In genomic region chr2:238063414-238064189, GRCh38 we compare ENCODE assay signal across 17 cellular contexts. TPM values are rescaled to one million over a fixed set of nuclear protein-coding genes. Genes with fewer than 3 reads are reported as not detected.
DNase-seq lines count a peak whose midpoint lies in the region; ATAC-seq and TF ChIP-seq lines count a peak whose summit lies in the region.
"Had no signal": no experiment of that assay in that cellular context is flagged by ENCODE, and none has a peak within 500 bp of the region (broad histone marks: within the 10 kb centered on the region; RNA-seq: fewer than 3 reads in every experiment).

No MANE protein-coding gene starts in this region.

- no peaks in the 10 kb centered on the region for H3K9me3 ChIP-seq in esophagus muscularis mucosa
- H3K9me3 ChIP-seq: thoracic aorta had no signal

- TF ChIP-seq EP300 in esophagus muscularis mucosa (IDR thresholded peaks at IDR 0.05), result no peak

- intact Hi-C loops in esophagus muscularis mucosa (cut with DNase I), result loop anchor here (5.0 to 10.0 kb wide), 2 partner anchors 96 to 139 kb away; partner anchors contain the start of gene UBE2F

- CTCF ChIA-PET in WTC11 (lab: Charles Lee), result no interaction called here

- peaks cover 19% of the 10 kb centered on the region for H3K9me3 Mint-ChIP-seq in stimulated activated naive CD8-positive, alpha-beta T cell treated with anti-CD3 and anti-CD28 coated beads, Interleukin-15, Interleukin-2, amounts not matched to agents 100 ng/mL and 50 ng/mL, for 24 hours
- H3K9me3 Mint-ChIP-seq in WTC11, result peaks cover 5% of the 10 kb centered on the region
- H3K9me3 Mint-ChIP-seq: dendritic cell treated with granulocyte-macrophage colony-stimulating factor and Interleukin-4, amounts not matched to agents 40 ng/mL and 50 ng/mL, for 4 days had no signal

- no peak for TF ChIP-seq POLR2A in esophagus muscularis mucosa (IDR thresholded peaks at IDR 0.05; ENCODE audit: low read depth)

- TF ChIP-seq CTCF in WTC11 (IDR thresholded peaks at IDR 0.05) (no peak), esophagus muscularis mucosa (IDR thresholded peaks at IDR 0.05) (no peak)

- no peaks in the 10 kb centered on the region for H3K27me3 Mint-ChIP-seq in stimulated activated naive CD8-positive, alpha-beta T cell treated with anti-CD3 and anti-CD28 coated beads, Interleukin-15, Interleukin-2, amounts not matched to agents 100 ng/mL and 50 ng/mL, for 24 hours
- no peaks in the 10 kb centered on the region for H3K27me3 Mint-ChIP-seq in WTC11 (ENCODE audit: low read depth)

- ATAC-seq in stimulated activated naive CD8-positive, alpha-beta T cell treated with anti-CD3 and anti-CD28 coated beads, Interleukin-15, Interleukin-2, amounts not matched to agents 100 U/mL and 50 U/mL, for 24 hours, result no peak
- ATAC-seq in WTC11, result no peak
- ATAC-seq in left lobe of liver, result peak; percentile 35
- no peak for ATAC-seq in HG02763 (IDR thresholded peaks at IDR 0.05; ENCODE audit: unreplicated experiment)
- ATAC-seq: Panc1 had no signal

- H3K4me3 ChIP-seq in esophagus muscularis mucosa, result no peak overlapping the region
- H3K4me3 ChIP-seq: thoracic aorta had no signal

- no peak for DNase-seq in stimulated activated naive CD8-positive, alpha-beta T cell treated with anti-CD3 and anti-CD28 coated beads, Interleukin-15, Interleukin-2, amounts not matched to agents 100 U/mL and 50 U/mL, for 24 hours
- DNase-seq in WTC11 (ENCODE audit: low spot score), result no peak
- DNase-seq in left lobe of liver (ENCODE audit: low spot score), result peak; percentile 79
- no peak for DNase-seq in effector CD8-positive, alpha-beta T cell (lab: John Stamatoyannopoulos, UW)
- no peak for DNase-seq in T-helper 1 cell
- no peak for DNase-seq in esophagus muscularis mucosa (ENCODE audit: extremely low spot score)
- DNase-seq: activated CD4-positive, alpha-beta T cell treated with anti-CD3 and anti-CD28 coated beads, Interleukin-2, amount 50 U/mL, for 48 hours; activated naive CD4-positive, alpha-beta T cell treated with Interleukin-2 at 50 U/mL for 16 hours; mesendoderm; NCI-H187; NCI-H446 treated with DMSO at 0.1 percent for 48 hours; stimulated activated CD4-positive, alpha-beta T cell treated with anti-CD3 and anti-CD28 coated beads, Interleukin-2, amount 100 ng/mL, for 48 hours had no signal

- peaks cover 0 to 38% (median 26%) of the 10 kb centered on the region in 4 donors for H3K36me3 ChIP-seq in esophagus muscularis mucosa
- H3K36me3 ChIP-seq: thoracic aorta had no signal

- peak overlapping the region; percentile 83 for H3K27ac Mint-ChIP-seq in stimulated activated naive CD8-positive, alpha-beta T cell treated with anti-CD3 and anti-CD28 coated beads, Interleukin-15, Interleukin-2, amounts not matched to agents 100 ng/mL and 50 ng/mL, for 24 hours
- peak overlapping the region; percentile 45; the same call in 1 of the 2 replicates for H3K27ac Mint-ChIP-seq in WTC11
- H3K27ac Mint-ChIP-seq: dendritic cell treated with granulocyte-macrophage colony-stimulating factor and Interleukin-4, amounts not matched to agents 40 ng/mL and 50 ng/mL, for 4 days had no signal

- H3K4me3 Mint-ChIP-seq in stimulated activated naive CD8-positive, alpha-beta T cell treated with anti-CD3 and anti-CD28 coated beads, Interleukin-15, Interleukin-2, amounts not matched to agents 100 ng/mL and 50 ng/mL, for 24 hours, result peak overlapping the region; percentile 94
- no peak overlapping the region for H3K4me3 Mint-ChIP-seq in WTC11
- H3K4me3 Mint-ChIP-seq: dendritic cell treated with granulocyte-macrophage colony-stimulating factor and Interleukin-4, amounts not matched to agents 40 ng/mL and 50 ng/mL, for 4 days had no signal

- H3K4me1 Mint-ChIP-seq in stimulated activated naive CD8-positive, alpha-beta T cell treated with anti-CD3 and anti-CD28 coated beads, Interleukin-15, Interleukin-2, amounts not matched to agents 100 ng/mL and 50 ng/mL, for 24 hours (ENCODE audit: low read depth), result peaks cover 80% of the 10 kb centered on the region
- peaks cover 33% of the 10 kb centered on the region for H3K4me1 Mint-ChIP-seq in WTC11

- peaks cover 75% of the 10 kb centered on the region for H3K36me3 Mint-ChIP-seq in stimulated activated naive CD8-positive, alpha-beta T cell treated with anti-CD3 and anti-CD28 coated beads, Interleukin-15, Interleukin-2, amounts not matched to agents 100 ng/mL and 50 ng/mL, for 24 hours (ENCODE audit: low read depth)
- H3K36me3 Mint-ChIP-seq in WTC11, result peaks cover 49% of the 10 kb centered on the region

- H3K27ac ChIP-seq in esophagus muscularis mucosa (replicated peaks in 1 of 4), result no peak overlapping the region
- H3K27ac ChIP-seq: thoracic aorta had no signal

- H3K27me3 ChIP-seq in esophagus muscularis mucosa, result no peaks in the 10 kb centered on the region

- 92% methylated on average over 8 of the region's 8 CpGs for whole genome bisulfite sequencing in esophagus muscularis mucosa

- POLR2A ChIA-PET in WTC11 (lab: Charles Lee), result no interaction called here

- peaks cover 10 to 27% (median 20%) of the 10 kb centered on the region in 4 donors for H3K4me1 ChIP-seq in esophagus muscularis mucosa

TF ChIP-seq in WTC11, 78 proteins besides CTCF, POLR2A, EP300 and RAD21:
- no peak for TF ChIP-seq SP1 (CRISPR knock-in tag; conservative IDR thresholded peaks at IDR 0.05)
- no peak for TF ChIP-seq ZNF416 (CRISPR knock-in tag; IDR thresholded peaks at IDR 0.05)
- TF ChIP-seq, protein P1, sequence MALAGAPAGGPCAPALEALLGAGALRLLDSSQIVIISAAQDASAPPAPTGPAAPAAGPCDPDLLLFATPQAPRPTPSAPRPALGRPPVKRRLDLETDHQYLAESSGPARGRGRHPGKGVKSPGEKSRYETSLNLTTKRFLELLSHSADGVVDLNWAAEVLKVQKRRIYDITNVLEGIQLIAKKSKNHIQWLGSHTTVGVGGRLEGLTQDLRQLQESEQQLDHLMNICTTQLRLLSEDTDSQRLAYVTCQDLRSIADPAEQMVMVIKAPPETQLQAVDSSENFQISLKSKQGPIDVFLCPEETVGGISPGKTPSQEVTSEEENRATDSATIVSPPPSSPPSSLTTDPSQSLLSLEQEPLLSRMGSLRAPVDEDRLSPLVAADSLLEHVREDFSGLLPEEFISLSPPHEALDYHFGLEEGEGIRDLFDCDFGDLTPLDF (CRISPR knock-in tag; IDR thresholded peaks at IDR 0.05), result no peak
- no peak for TF ChIP-seq EMX1 (CRISPR knock-in tag; IDR thresholded peaks at IDR 0.05)
- TF ChIP-seq FOXP1 (CRISPR knock-in tag; IDR thresholded peaks at IDR 0.05; ENCODE audit: borderline replicate concordance), result no peak
- TF ChIP-seq, protein P2, sequence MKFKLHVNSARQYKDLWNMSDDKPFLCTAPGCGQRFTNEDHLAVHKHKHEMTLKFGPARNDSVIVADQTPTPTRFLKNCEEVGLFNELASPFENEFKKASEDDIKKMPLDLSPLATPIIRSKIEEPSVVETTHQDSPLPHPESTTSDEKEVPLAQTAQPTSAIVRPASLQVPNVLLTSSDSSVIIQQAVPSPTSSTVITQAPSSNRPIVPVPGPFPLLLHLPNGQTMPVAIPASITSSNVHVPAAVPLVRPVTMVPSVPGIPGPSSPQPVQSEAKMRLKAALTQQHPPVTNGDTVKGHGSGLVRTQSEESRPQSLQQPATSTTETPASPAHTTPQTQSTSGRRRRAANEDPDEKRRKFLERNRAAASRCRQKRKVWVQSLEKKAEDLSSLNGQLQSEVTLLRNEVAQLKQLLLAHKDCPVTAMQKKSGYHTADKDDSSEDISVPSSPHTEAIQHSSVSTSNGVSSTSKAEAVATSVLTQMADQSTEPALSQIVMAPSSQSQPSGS (CRISPR knock-in tag; IDR thresholded peaks at IDR 0.05; ENCODE audit: borderline replicate concordance, low read depth), result no peak
- TF ChIP-seq, protein P3, sequence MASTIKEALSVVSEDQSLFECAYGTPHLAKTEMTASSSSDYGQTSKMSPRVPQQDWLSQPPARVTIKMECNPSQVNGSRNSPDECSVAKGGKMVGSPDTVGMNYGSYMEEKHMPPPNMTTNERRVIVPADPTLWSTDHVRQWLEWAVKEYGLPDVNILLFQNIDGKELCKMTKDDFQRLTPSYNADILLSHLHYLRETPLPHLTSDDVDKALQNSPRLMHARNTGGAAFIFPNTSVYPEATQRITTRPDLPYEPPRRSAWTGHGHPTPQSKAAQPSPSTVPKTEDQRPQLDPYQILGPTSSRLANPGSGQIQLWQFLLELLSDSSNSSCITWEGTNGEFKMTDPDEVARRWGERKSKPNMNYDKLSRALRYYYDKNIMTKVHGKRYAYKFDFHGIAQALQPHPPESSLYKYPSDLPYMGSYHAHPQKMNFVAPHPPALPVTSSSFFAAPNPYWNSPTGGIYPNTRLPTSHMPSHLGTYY (CRISPR knock-in tag; IDR thresholded peaks at IDR 0.05), result no peak
- TF ChIP-seq ZNF138 (CRISPR knock-in tag; conservative IDR thresholded peaks at IDR 0.05), result no peak
- no peak for TF ChIP-seq KAT7 (CRISPR knock-in tag; IDR thresholded peaks at IDR 0.05; ENCODE audit: borderline replicate concordance)
- TF ChIP-seq ATF6 (CRISPR knock-in tag; IDR thresholded peaks at IDR 0.05), result no peak
- no peak for TF ChIP-seq MYBL2 (CRISPR knock-in tag; IDR thresholded peaks at IDR 0.05)
- TF ChIP-seq, protein P4, sequence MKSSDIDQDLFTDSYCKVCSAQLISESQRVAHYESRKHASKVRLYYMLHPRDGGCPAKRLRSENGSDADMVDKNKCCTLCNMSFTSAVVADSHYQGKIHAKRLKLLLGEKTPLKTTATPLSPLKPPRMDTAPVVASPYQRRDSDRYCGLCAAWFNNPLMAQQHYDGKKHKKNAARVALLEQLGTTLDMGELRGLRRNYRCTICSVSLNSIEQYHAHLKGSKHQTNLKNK (CRISPR knock-in tag; IDR thresholded peaks at IDR 0.05), result no peak

RNA-seq across cellular contexts. Expression of gene SCLY, which starts 2.8 kb away (rescaled TPM):
- total RNA-seq in WTC11 (2021) (68.4 to 70.2 TPM (median 69.6 TPM) in 3 replicates), left lobe of liver (40.6 TPM), esophagus muscularis mucosa (10 to 100 TPM in 3 of 4 donors, 1 to 10 TPM in 1; 9.8 to 17.9 (median 13.9) TPM)

RNA-seq across cellular contexts. Expression of gene ESPNL, which starts 36.5 kb away (rescaled TPM):
- total RNA-seq in WTC11 (2021) (1.1 to 1.4 TPM (median 1.1 TPM) in 3 replicates), left lobe of liver (1.7 TPM), esophagus muscularis mucosa (1 to 10 TPM in 1 of 4 donors, under 1 TPM in 2, not detected in 1; 0.78 to 1.3 (median 0.83) TPM)
